In the genomic region with DNA sequence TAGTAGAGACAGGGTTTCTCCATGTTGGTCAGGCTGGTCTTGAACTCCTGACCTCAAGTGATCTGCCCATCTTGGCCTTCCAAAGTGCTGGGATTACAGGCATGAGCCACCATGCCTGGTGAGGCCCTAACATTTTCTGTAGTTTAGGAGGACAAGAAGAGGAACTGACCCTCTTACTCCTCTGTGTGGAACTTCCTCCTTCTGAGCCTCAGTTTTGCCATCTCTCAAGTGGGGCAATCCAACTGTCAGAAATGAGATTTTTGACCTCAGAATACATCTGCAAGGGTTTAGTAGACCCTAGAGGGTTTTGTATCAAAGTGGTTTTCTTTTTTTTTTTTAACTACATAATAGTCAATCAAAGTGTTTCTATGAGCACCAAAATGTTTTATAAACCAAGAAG, we compare ENCODE assay signal across 35 cellular contexts. TPM values are rescaled to one million over a fixed set of nuclear protein-coding genes. Genes with fewer than 3 reads are reported as not detected.
"Had no signal": no experiment of that assay in that cellular context is flagged by ENCODE, and none has a peak within 500 bp of the region (broad histone marks: within the 10 kb centered on the region; RNA-seq: fewer than 3 reads in every experiment).

No MANE protein-coding gene starts in this region.

- H3K27ac ChIP-seq: adrenal gland, body of pancreas, breast epithelium, SJCRH30, SK-N-MC, WERI-Rb-1 had no signal

- DNase-seq: activated CD4-positive, alpha-beta T cell treated with anti-CD3 and anti-CD28 coated beads, Interleukin-2, amount 10 ng/mL, durations not matched to agents 24 days and 14 days; activated CD4-positive, alpha-beta T cell treated with anti-CD3 and anti-CD28 coated beads, Interleukin-2, amount 50 U/mL, for 4 hours; activated CD4-positive, CD25-positive, alpha-beta regulatory T cell; activated CD8-positive, alpha-beta T cell treated with anti-CD3 and anti-CD28 coated beads for 36 hours; activated effector memory CD4-positive, alpha-beta T cell treated with anti-CD3 and anti-CD28 coated beads, Interleukin-2, amount 50 U/mL, for 16 hours; activated naive CD4-positive, alpha-beta T cell; activated T-cell treated with anti-CD3 and anti-CD28 coated beads, Interleukin-2, amount 50 U/mL, for 1 hour; activated T-cell treated with anti-CD3 and anti-CD28 coated beads, Interleukin-2, amount 50 U/mL, for 72 hours; adrenal gland; body of pancreas; Karpas-422; NCI-H1048; NCI-H1105 treated with DMSO at 0.1 percent for 48 hours; NCI-H1436; NCI-H1694; NCI-H1930; NCI-H2081 treated with DMSO at 0.1 percent for 48 hours; NCI-H345; NCI-H524 treated with DMSO at 0.1 percent for 48 hours; OCI-M1; SHP77; SJCRH30; T1000; WERI-Rb-1 had no signal

- H3K4me1 ChIP-seq: breast epithelium, SJCRH30 had no signal

- H3K9me3 Mint-ChIP-seq: activated naive CD4-positive, alpha-beta T cell treated with anti-CD3 and anti-CD28 coated beads, Interleukin-2, amount 50 U/mL, for 24 hours; activated T-helper 17 cell treated with anti-CD3 and anti-CD28 coated beads, Interleukin-2, amount 50 U/mL, for 72 hours had no signal

- H3K9me3 ChIP-seq: adrenal gland had no signal

- H3K27me3 ChIP-seq: adrenal gland, body of pancreas, breast epithelium, SJCRH30 had no signal

- FAIRE-seq: astrocyte had no signal

- H3K4me3 Mint-ChIP-seq: activated CD4-positive, alpha-beta T cell treated with anti-CD3 and anti-CD28 coated beads, Interleukin-2, amount 10 ng/mL, durations not matched to agents 24 days and 14 days; activated CD8-positive, alpha-beta T cell treated with anti-CD3 and anti-CD28 coated beads for 36 hours; activated naive CD4-positive, alpha-beta T cell treated with anti-CD3 and anti-CD28 coated beads, Interleukin-2, amount 50 U/mL, for 24 hours; activated T-cell treated with anti-CD3 and anti-CD28 coated beads, Interleukin-2, amount 50 U/mL, for 72 hours; activated T-helper 17 cell treated with anti-CD3 and anti-CD28 coated beads, Interleukin-2, amount 50 U/mL, for 72 hours had no signal

- H3K27ac Mint-ChIP-seq: activated CD4-positive, alpha-beta T cell treated with anti-CD3 and anti-CD28 coated beads, Interleukin-2, amount 10 ng/mL, durations not matched to agents 24 days and 14 days; activated CD8-positive, alpha-beta T cell treated with anti-CD3 and anti-CD28 coated beads for 36 hours; activated naive CD4-positive, alpha-beta T cell treated with anti-CD3 and anti-CD28 coated beads, Interleukin-2, amount 50 U/mL, for 24 hours; activated T-cell treated with anti-CD3 and anti-CD28 coated beads, Interleukin-2, amount 50 U/mL, for 72 hours; activated T-helper 17 cell treated with anti-CD3 and anti-CD28 coated beads, Interleukin-2, amount 50 U/mL, for 72 hours had no signal

- H3K36me3 Mint-ChIP-seq: activated naive CD4-positive, alpha-beta T cell treated with anti-CD3 and anti-CD28 coated beads, Interleukin-2, amount 50 U/mL, for 24 hours had no signal

- ATAC-seq: activated CD8-positive, alpha-beta T cell treated with anti-CD3 and anti-CD28 coated beads for 36 hours; activated T-cell treated with anti-CD3 and anti-CD28 coated beads, Interleukin-2, amount 50 U/mL, for 72 hours; activated T-helper 17 cell treated with anti-CD3 and anti-CD28 coated beads, Interleukin-2, amount 50 U/mL, for 72 hours; body of pancreas had no signal

- H3K4me3 ChIP-seq: adrenal gland, body of pancreas, breast epithelium, SJCRH30, SK-N-MC had no signal

- H3K36me3 ChIP-seq: adrenal gland, breast epithelium, SJCRH30, WERI-Rb-1 had no signal

- H3K4me1 Mint-ChIP-seq: activated T-helper 17 cell treated with anti-CD3 and anti-CD28 coated beads, Interleukin-2, amount 50 U/mL, for 72 hours had no signal

RNA-seq across cellular contexts. Expression of a gene that starts 2.4 kb away (rescaled TPM):
- total RNA-seq: activated CD4-positive, alpha-beta T cell treated with anti-CD3 and anti-CD28 coated beads, Interleukin-2, amount 10 ng/mL, durations not matched to agents 24 days and 14 days; activated CD8-positive, alpha-beta memory T cell treated with anti-CD3 and anti-CD28 coated beads for 36 hours; activated CD8-positive, alpha-beta T cell treated with anti-CD3 and anti-CD28 coated beads for 36 hours; activated T-cell treated with anti-CD3 and anti-CD28 coated beads, Interleukin-2, amount 50 U/mL, for 72 hours; activated T-helper 17 cell treated with anti-CD3 and anti-CD28 coated beads, Interleukin-2, amount 50 U/mL, for 72 hours; body of pancreas; cardiac septum; MCF 10A; NCI-H460; T-helper 1 cell treated with Interleukin-12 subunit alpha and Interleukin-12 subunit beta and Interleukin-4 antibody, amounts not matched to agents 30 ng/mL and 1 ng/mL, for 36 hours; T-helper 2 cell treated with Interferon-gamma antibody and Interleukin-4, amounts not matched to agents 100 ng/mL and 5 ng/mL, for 36 hours had no signal

RNA-seq across cellular contexts. Expression of a gene that starts 3.9 kb away (rescaled TPM):
- total RNA-seq: activated CD4-positive, alpha-beta T cell treated with anti-CD3 and anti-CD28 coated beads, Interleukin-2, amount 10 ng/mL, durations not matched to agents 24 days and 14 days; activated CD8-positive, alpha-beta memory T cell treated with anti-CD3 and anti-CD28 coated beads for 36 hours; activated CD8-positive, alpha-beta T cell treated with anti-CD3 and anti-CD28 coated beads for 36 hours; activated T-cell treated with anti-CD3 and anti-CD28 coated beads, Interleukin-2, amount 50 U/mL, for 72 hours; T-helper 1 cell treated with Interleukin-12 subunit alpha and Interleukin-12 subunit beta and Interleukin-4 antibody, amounts not matched to agents 30 ng/mL and 1 ng/mL, for 36 hours; T-helper 2 cell treated with Interferon-gamma antibody and Interleukin-4, amounts not matched to agents 100 ng/mL and 5 ng/mL, for 36 hours had no signal

RNA-seq across cellular contexts. Expression of a gene that starts 21.9 kb away (rescaled TPM):
- total RNA-seq: activated CD4-positive, alpha-beta T cell treated with anti-CD3 and anti-CD28 coated beads, Interleukin-2, amount 10 ng/mL, durations not matched to agents 24 days and 14 days; astrocyte; cardiac septum; MCF 10A; NCI-H460; SJCRH30; T-helper 1 cell treated with Interleukin-12 subunit alpha and Interleukin-12 subunit beta and Interleukin-4 antibody, amounts not matched to agents 30 ng/mL and 1 ng/mL, for 36 hours had no signal
- polyA plus RNA-seq: adrenal gland had no signal

RNA-seq across cellular contexts. Expression of a gene that starts 30.9 kb away (rescaled TPM):
- total RNA-seq: MCF 10A, NCI-H460, SJCRH30 had no signal

RNA-seq across cellular contexts. Expression of a gene that starts 41.1 kb away (rescaled TPM):
- total RNA-seq: MCF 10A had no signal
